ENCODE assay signal across 1 cellular context in the genomic region with DNA sequence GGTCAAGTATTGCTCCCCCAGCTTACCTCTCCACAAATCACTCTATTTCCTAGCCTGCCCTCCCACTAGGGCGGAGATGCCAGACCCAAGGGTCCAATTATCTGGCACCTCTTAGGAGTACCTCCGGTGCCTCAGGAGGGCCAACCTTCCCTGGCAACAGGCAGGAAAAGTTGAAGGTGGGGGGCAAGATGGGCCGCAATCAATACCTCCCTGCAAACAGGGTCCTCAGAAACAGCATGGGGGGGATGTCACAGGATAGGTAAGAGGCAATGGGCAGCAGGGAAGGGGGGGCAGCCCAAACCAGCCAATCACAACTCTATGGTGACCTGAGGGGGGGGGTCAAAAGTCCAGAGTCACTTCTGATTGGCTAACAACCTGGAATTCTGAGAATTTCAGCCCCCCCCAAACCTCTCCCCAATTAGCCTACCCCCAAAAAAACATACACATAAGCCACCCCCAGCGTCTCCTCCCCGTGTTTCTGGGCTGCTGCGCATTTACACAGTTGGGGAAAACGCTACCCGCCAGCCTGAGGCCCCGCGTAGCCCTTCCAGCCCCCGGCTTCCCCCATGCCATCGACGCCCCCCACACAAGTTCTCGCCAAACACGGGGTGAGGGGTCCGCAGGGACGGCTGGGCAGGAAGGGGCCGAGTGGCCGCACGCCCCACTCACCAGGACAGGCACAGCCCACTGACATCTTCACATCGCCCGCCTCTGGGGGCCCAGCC.
TF ChIP-seq lines count a peak whose summit lies in the region.

No MANE protein-coding gene starts in this region.

TF ChIP-seq in GM23338, 12 proteins besides CTCF, POLR2A, EP300 and RAD21:
- TF ChIP-seq STAT1 (IDR thresholded peaks at IDR 0.05; ENCODE audit: unreplicated experiment) = no peak
- no peak for TF ChIP-seq EZH2 (IDR thresholded peaks at IDR 0.05; ENCODE audit: low read depth, unreplicated experiment)
- TF ChIP-seq EZH2phosphoT487 (IDR thresholded peaks at IDR 0.05; ENCODE audit: unreplicated experiment) = no peak
- no peak for TF ChIP-seq JUNB (IDR thresholded peaks at IDR 0.05; ENCODE audit: unreplicated experiment)
- TF ChIP-seq ZNF114 (CRISPR knock-in tag; IDR thresholded peaks at IDR 0.05) = no peak
- peak; percentile 53 for TF ChIP-seq POLR2AphosphoS5 (IDR thresholded peaks at IDR 0.05; ENCODE audit: low read depth)
- TF ChIP-seq, protein P1, sequence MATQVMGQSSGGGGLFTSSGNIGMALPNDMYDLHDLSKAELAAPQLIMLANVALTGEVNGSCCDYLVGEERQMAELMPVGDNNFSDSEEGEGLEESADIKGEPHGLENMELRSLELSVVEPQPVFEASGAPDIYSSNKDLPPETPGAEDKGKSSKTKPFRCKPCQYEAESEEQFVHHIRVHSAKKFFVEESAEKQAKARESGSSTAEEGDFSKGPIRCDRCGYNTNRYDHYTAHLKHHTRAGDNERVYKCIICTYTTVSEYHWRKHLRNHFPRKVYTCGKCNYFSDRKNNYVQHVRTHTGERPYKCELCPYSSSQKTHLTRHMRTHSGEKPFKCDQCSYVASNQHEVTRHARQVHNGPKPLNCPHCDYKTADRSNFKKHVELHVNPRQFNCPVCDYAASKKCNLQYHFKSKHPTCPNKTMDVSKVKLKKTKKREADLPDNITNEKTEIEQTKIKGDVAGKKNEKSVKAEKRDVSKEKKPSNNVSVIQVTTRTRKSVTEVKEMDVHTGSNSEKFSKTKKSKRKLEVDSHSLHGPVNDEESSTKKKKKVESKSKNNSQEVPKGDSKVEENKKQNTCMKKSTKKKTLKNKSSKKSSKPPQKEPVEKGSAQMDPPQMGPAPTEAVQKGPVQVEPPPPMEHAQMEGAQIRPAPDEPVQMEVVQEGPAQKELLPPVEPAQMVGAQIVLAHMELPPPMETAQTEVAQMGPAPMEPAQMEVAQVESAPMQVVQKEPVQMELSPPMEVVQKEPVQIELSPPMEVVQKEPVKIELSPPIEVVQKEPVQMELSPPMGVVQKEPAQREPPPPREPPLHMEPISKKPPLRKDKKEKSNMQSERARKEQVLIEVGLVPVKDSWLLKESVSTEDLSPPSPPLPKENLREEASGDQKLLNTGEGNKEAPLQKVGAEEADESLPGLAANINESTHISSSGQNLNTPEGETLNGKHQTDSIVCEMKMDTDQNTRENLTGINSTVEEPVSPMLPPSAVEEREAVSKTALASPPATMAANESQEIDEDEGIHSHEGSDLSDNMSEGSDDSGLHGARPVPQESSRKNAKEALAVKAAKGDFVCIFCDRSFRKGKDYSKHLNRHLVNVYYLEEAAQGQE (IDR thresholded peaks at IDR 0.05; ENCODE audit: unreplicated experiment) = no peak
- TF ChIP-seq ZNF331 (CRISPR knock-in tag; IDR thresholded peaks at IDR 0.05; ENCODE audit: low read depth) = no peak
- TF ChIP-seq, protein P2, sequence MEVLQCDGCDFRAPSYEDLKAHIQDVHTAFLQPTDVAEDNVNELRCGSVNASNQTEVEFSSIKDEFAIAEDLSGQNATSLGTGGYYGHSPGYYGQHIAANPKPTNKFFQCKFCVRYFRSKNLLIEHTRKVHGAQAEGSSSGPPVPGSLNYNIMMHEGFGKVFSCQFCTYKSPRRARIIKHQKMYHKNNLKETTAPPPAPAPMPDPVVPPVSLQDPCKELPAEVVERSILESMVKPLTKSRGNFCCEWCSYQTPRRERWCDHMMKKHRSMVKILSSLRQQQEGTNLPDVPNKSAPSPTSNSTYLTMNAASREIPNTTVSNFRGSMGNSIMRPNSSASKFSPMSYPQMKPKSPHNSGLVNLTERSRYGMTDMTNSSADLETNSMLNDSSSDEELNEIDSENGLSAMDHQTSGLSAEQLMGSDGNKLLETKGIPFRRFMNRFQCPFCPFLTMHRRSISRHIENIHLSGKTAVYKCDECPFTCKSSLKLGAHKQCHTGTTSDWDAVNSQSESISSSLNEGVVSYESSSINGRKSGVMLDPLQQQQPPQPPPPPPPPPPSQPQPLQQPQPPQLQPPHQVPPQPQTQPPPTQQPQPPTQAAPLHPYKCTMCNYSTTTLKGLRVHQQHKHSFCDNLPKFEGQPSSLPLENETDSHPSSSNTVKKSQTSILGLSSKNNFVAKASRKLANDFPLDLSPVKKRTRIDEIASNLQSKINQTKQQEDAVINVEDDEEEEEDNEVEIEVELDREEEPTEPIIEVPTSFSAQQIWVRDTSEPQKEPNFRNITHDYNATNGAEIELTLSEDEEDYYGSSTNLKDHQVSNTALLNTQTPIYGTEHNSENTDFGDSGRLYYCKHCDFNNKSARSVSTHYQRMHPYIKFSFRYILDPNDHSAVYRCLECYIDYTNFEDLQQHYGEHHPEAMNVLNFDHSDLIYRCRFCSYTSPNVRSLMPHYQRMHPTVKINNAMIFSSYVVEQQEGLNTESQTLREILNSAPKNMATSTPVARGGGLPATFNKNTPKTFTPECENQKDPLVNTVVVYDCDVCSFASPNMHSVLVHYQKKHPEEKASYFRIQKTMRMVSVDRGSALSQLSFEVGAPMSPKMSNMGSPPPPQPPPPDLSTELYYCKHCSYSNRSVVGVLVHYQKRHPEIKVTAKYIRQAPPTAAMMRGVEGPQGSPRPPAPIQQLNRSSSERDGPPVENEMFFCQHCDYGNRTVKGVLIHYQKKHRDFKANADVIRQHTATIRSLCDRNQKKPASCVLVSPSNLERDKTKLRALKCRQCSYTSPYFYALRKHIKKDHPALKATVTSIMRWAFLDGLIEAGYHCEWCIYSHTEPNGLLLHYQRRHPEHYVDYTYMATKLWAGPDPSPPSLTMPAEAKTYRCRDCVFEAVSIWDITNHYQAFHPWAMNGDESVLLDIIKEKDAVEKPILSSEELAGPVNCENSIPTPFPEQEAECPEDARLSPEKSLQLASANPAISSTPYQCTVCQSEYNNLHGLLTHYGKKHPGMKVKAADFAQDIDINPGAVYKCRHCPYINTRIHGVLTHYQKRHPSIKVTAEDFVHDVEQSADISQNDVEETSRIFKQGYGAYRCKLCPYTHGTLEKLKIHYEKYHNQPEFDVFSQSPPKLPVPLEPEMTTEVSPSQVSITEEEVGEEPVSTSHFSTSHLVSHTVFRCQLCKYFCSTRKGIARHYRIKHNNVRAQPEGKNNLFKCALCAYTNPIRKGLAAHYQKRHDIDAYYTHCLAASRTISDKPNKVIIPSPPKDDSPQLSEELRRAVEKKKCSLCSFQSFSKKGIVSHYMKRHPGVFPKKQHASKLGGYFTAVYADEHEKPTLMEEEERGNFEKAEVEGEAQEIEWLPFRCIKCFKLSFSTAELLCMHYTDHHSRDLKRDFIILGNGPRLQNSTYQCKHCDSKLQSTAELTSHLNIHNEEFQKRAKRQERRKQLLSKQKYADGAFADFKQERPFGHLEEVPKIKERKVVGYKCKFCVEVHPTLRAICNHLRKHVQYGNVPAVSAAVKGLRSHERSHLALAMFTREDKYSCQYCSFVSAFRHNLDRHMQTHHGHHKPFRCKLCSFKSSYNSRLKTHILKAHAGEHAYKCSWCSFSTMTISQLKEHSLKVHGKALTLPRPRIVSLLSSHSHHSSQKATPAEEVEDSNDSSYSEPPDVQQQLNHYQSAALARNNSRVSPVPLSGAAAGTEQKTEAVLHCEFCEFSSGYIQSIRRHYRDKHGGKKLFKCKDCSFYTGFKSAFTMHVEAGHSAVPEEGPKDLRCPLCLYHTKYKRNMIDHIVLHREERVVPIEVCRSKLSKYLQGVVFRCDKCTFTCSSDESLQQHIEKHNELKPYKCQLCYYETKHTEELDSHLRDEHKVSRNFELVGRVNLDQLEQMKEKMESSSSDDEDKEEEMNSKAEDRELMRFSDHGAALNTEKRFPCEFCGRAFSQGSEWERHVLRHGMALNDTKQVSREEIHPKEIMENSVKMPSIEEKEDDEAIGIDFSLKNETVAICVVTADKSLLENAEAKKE (CRISPR knock-in tag; IDR thresholded peaks at IDR 0.05) = no peak
- TF ChIP-seq, protein P3, sequence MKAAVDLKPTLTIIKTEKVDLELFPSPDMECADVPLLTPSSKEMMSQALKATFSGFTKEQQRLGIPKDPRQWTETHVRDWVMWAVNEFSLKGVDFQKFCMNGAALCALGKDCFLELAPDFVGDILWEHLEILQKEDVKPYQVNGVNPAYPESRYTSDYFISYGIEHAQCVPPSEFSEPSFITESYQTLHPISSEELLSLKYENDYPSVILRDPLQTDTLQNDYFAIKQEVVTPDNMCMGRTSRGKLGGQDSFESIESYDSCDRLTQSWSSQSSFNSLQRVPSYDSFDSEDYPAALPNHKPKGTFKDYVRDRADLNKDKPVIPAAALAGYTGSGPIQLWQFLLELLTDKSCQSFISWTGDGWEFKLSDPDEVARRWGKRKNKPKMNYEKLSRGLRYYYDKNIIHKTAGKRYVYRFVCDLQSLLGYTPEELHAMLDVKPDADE (IDR thresholded peaks at IDR 0.05) = 0 out of 2 replicates have a peak, but pooled peaks have one; percentile 41
